In the genomic region with DNA sequence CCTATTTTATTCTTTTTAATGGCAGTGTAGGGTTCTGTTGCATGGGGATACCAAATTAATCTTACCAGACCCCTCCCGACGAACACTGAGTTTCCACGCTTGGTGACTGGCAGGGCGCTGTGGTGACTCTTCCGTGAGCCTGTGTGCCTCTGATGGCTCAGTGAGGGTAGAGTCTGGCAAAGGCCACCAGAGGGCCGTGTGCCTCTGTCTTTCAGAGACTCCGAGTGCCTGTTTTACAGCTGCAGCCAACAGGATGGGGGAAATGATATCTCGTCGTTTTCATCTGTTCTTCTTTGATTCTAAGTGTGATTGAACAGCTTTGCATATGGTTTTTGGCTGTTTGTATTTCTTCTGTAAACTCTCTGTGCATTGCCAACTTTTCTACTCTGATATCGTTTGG, we compare ENCODE assay signal across 8 cellular contexts.
DNase-seq lines count a peak whose midpoint lies in the region; ATAC-seq, FAIRE-seq and TF ChIP-seq lines count a peak whose summit lies in the region.

No MANE protein-coding gene starts in this region.

- H3K4me1 ChIP-seq in ascending aorta: no peaks in the 10 kb centered on the region
- no peaks in the 10 kb centered on the region for H3K4me1 ChIP-seq in iPS DF 6.9 (ENCODE audit: control insufficient read depth, insufficient read depth, low read length)

- FAIRE-seq in H54 (lab: Jason Lieb, UNC): no peak

- peaks cover 5% of the 10 kb centered on the region for H3K36me3 Mint-ChIP-seq in IgD-negative memory B cell

- H3K27me3 ChIP-seq in GM06990 (replicated peaks; ENCODE audit: control insufficient read depth, insufficient read depth, low read length): no peaks in the 10 kb centered on the region
- H3K27me3 ChIP-seq in ascending aorta: no peaks in the 10 kb centered on the region
- no peaks in the 10 kb centered on the region for H3K27me3 ChIP-seq in iPS DF 6.9 (ENCODE audit: control insufficient read depth, insufficient read depth, low read length)

- WGBS in iPS DF 6.9 (ENCODE audit: insufficient coverage, insufficient read length): no CpG with 5 or more reads among the region's 10 CpGs

- H3K36me3 ChIP-seq in GM06990 (ENCODE audit: control insufficient read depth, insufficient read depth, low read length): peaks cover 13% of the 10 kb centered on the region
- peaks cover 35 to 56% of the 10 kb centered on the region in 2 donors for H3K36me3 ChIP-seq in ascending aorta
- H3K36me3 ChIP-seq in iPS DF 6.9 (ENCODE audit: control insufficient read depth, insufficient read depth, low read length): peaks cover 11% of the 10 kb centered on the region

- in situ Hi-C loops in SK-MEL-5 (cut with HindIII; ENCODE audit: low pct_unique_long_range_greater_than_20kb, low sequenced_read_pairs): loop anchor here (25.0 kb wide), 1 partner anchor 460 kb away; no protein-coding TSS in a partner anchor

- H3K4me3 ChIP-seq in GM06990 (replicated peaks; ENCODE audit: low read depth, low read length) (no peak overlapping the region), ascending aorta (no peak overlapping the region), iPS DF 6.9 (ENCODE audit: low read length) (no peak overlapping the region)

- peak overlapping the region in 1 of 4 donors; percentile 18 for H3K4me3 Mint-ChIP-seq in IgD-negative memory B cell

- H3K4me1 Mint-ChIP-seq in IgD-negative memory B cell: peaks cover 7 to 14% (median 7%) of the 10 kb centered on the region in 3 donors

- H3K9me3 Mint-ChIP-seq in IgD-negative memory B cell: no peaks in the 10 kb centered on the region

- intact Hi-C loops in ascending aorta (cut with DNase I): loop anchor here (10.0 kb wide), 1 partner anchor 117 kb away; no protein-coding TSS in a partner anchor

- H3K27ac ChIP-seq in ascending aorta: no peak overlapping the region
- H3K27ac ChIP-seq in iPS DF 6.9 (ENCODE audit: low read length): no peak overlapping the region

- peak overlapping the region in 2 of 3 donors; percentile 46 to 91 for H3K27ac Mint-ChIP-seq in IgD-negative memory B cell

- TF ChIP-seq POLR2A in H54 (IDR thresholded peaks at IDR 0.05; ENCODE audit: low read depth, low read length): no peak

- DNase-seq in GM06990 (ENCODE audit: extremely low read depth, insufficient read length) (no peak), SK-MEL-5 (ENCODE audit: low read depth, low spot score) (peak; percentile 75), ascending aorta (ENCODE audit: low spot score in 2 of 2) (no peak), iPS DF 6.9 (ENCODE audit: low read depth, low spot score) (peak; percentile 25), H54 (ENCODE audit: insufficient read length, low spot score) (no peak)
- peak; percentile 18 to 20 for DNase-seq in stimulated activated CD4-positive, alpha-beta T cell treated with anti-CD3 and anti-CD28 coated beads, Interleukin-15, amount 100 ng/mL, for 48 hours (ENCODE audit: low read depth in 2 of 2)

- peak; percentile 97 for ATAC-seq in GM21619 (IDR thresholded peaks at IDR 0.05; ENCODE audit: unreplicated experiment)

- H3K9me3 ChIP-seq in ascending aorta (no peaks in the 10 kb centered on the region), iPS DF 6.9 (ENCODE audit: control insufficient read depth, insufficient read depth, low read length) (no peaks in the 10 kb centered on the region)

- no peaks in the 10 kb centered on the region for H3K27me3 Mint-ChIP-seq in IgD-negative memory B cell

- TF ChIP-seq CTCF in GM06990 (IDR thresholded peaks at IDR 0.05; ENCODE audit: insufficient read depth, low read length, poor library complexity, severe bottlenecking) (peak; percentile 78), ascending aorta (IDR thresholded peaks at IDR 0.05) (peak in 2 of 3 experiments; percentile 23 to 25)

Comparison
In these comparisons a context has a peak if more than half of its experiments do, and no peak if none do; other contexts are left out.
1. DNase-seq: peak in SK-MEL-5 (single experiment), iPS DF 6.9 (single experiment) and stimulated activated CD4-positive, alpha-beta T cell treated with anti-CD3 and anti-CD28 coated beads, Interleukin-15, amount 100 ng/mL, for 48 hours (2 of 2); none in GM06990 (single experiment), ascending aorta (0 of 2) and H54 (single experiment).